ENCODE assay signal across 8 cellular contexts in genomic region chr14:88554458-88555286, GRCh38. TPM values are rescaled to one million over a fixed set of nuclear protein-coding genes. Genes with fewer than 3 reads are reported as not detected.
DNase-seq lines count a peak whose midpoint lies in the region; ATAC-seq and TF ChIP-seq lines count a peak whose summit lies in the region.

PTPN21 (minus strand) TSS chr14:88555007; CDS start chr14:88550417, 4,590 bp downstream.

- DNase-seq in CD4-positive, alpha-beta memory T cell = peak in 2 of 5 donors; percentile 24 to 33
- DNase-seq in NCI-H226 (peak; percentile 63), astrocyte of the hippocampus (ENCODE audit: low read depth, low spot score) (peak; percentile 93), left ventricle myocardium superior (peak; percentile 91), NCI-H2107 treated with DMSO at 0.1 percent for 48 hours (lab: John Stamatoyannopoulos, UW; ENCODE audit: unreplicated experiment) (no peak)

- H3K27ac ChIP-seq in CD4-positive, alpha-beta memory T cell (ENCODE audit: low read depth, low read length) = no peak within 1 kb of the TSS
- peak within 1 kb of the TSS; percentile 72 for H3K27ac ChIP-seq in parathyroid adenoma

- H3K4me3 ChIP-seq in CD4-positive, alpha-beta memory T cell (ENCODE audit: low read length in 2 of 2) = peak within 1 kb of the TSS in 1 of 2 donors; percentile 9
- H3K4me3 ChIP-seq in parathyroid adenoma (ENCODE audit: low read depth, low read length) = peak within 1 kb of the TSS; percentile 76

- H3K4me1 Mint-ChIP-seq in CD4-positive, alpha-beta memory T cell = peaks cover 24 to 40% (median 35%) of the 10 kb centered on the region in 4 donors

- H3K36me3 Mint-ChIP-seq in CD4-positive, alpha-beta memory T cell = no peaks in the 10 kb centered on the region

- H3K36me3 ChIP-seq in CD4-positive, alpha-beta memory T cell (ENCODE audit: insufficient read depth, low read length) = no peaks in the 10 kb centered on the region
- no peaks in the 10 kb centered on the region for H3K36me3 ChIP-seq in parathyroid adenoma (ENCODE audit: control insufficient read depth, insufficient read depth, low read length)

- H3K9me3 ChIP-seq in CD4-positive, alpha-beta memory T cell (ENCODE audit: control insufficient read depth in 1 of 2, low read length in 2 of 2) = no peaks in the 10 kb centered on the region
- no peaks in the 10 kb centered on the region for H3K9me3 ChIP-seq in parathyroid adenoma (ENCODE audit: control insufficient read depth, low read length)

- intact Hi-C loops in CD4-positive, alpha-beta memory T cell (cut with micrococcal nuclease) = loop anchor here (5.0 to 10.0 kb wide), 2 partner anchors 547 to 1400 kb away; partner anchors contain the start of genes EFCAB11, GPR65 and TDP1
- intact Hi-C loops in left ventricle myocardium superior (cut with micrococcal nuclease) = no loop called here

- peak within 1 kb of the TSS; percentile 70 for H3K4me2 ChIP-seq in parathyroid adenoma (ENCODE audit: low read length)

- H3K4me1 ChIP-seq in CD4-positive, alpha-beta memory T cell (ENCODE audit: insufficient read depth, low read length) = peaks cover 27% of the 10 kb centered on the region
- H3K4me1 ChIP-seq in parathyroid adenoma = peaks cover 5% of the 10 kb centered on the region

- H2AFZ ChIP-seq in parathyroid adenoma = peak within 1 kb of the TSS; percentile 84

- peaks cover 0 to 3% (median 0%) of the 10 kb centered on the region in 8 donors for H3K9me3 Mint-ChIP-seq in CD4-positive, alpha-beta memory T cell

- peaks cover 5% of the 10 kb centered on the region for H3K79me2 ChIP-seq in parathyroid adenoma

- peak; percentile 7 for TF ChIP-seq CTCF in parathyroid adenoma (IDR thresholded peaks at IDR 0.05)

- peaks cover 51% of the 10 kb centered on the region for H3K27me3 ChIP-seq in CD4-positive, alpha-beta memory T cell (ENCODE audit: insufficient read depth, low read length)
- no peaks in the 10 kb centered on the region for H3K27me3 ChIP-seq in parathyroid adenoma (ENCODE audit: control insufficient read depth, insufficient read depth, low read length)

- H3K27ac Mint-ChIP-seq in CD4-positive, alpha-beta memory T cell = peak within 1 kb of the TSS in 3 of 7 donors; percentile 36 to 81 (median 66)

- CTCF ChIA-PET in CD4-positive, alpha-beta memory T cell (lab: Charles Lee; ENCODE audit: partially characterized antibody) = no interaction called here

- peaks cover 30 to 43% of the 10 kb centered on the region in 2 donors for H3K27me3 Mint-ChIP-seq in CD4-positive, alpha-beta memory T cell

- ATAC-seq in GM19351 (IDR thresholded peaks at IDR 0.05; ENCODE audit: unreplicated experiment) (peak; percentile 41), left ventricle myocardium superior (peak; percentile 92), HG02840 (IDR thresholded peaks at IDR 0.05; ENCODE audit: low FRiP score, unreplicated experiment) (no peak)

- H3K4me3 Mint-ChIP-seq in CD4-positive, alpha-beta memory T cell = peak within 1 kb of the TSS; percentile 67 to 84 (median 78)

- no peak within 1 kb of the TSS for H3K9ac ChIP-seq in parathyroid adenoma

- POLR2A ChIA-PET in CD4-positive, alpha-beta memory T cell (lab: Charles Lee; ENCODE audit: partially characterized antibody) = no interaction called here

RNA-seq across cellular contexts. Expression of gene PTPN21, which starts in this region (rescaled TPM):
- not detected for total RNA-seq in CD4-positive, alpha-beta memory T cell
- not detected for polyA plus RNA-seq in CD4-positive, alpha-beta memory T cell
- total RNA-seq in left ventricle myocardium superior = 37.8 TPM

Comparison
In these comparisons a context has a peak if more than half of its experiments do, and no peak if none do; other contexts are left out.
1. RNA of gene PTPN21 (total RNA-seq): 37.8 TPM in left ventricle myocardium superior (single experiment); not detected in CD4-positive, alpha-beta memory T cell; every median in the first group is over 10 times any median in the second.